26 cellular contexts compared by ENCODE assay signal in genomic region chr11:4060182-4060923, GRCh38. TPM values are rescaled to one million over a fixed set of nuclear protein-coding genes. Genes with fewer than 3 reads are reported as not detected.
A peak's percentile ranks its signal among the peaks of the same experiment; 100 is the strongest.
DNase-seq lines count a peak whose midpoint lies in the region; ATAC-seq and TF ChIP-seq lines count a peak whose summit lies in the region.
"Had no signal": no experiment of that assay in that cellular context is flagged by ENCODE, and none has a peak within 500 bp of the region (broad histone marks: within the 10 kb centered on the region; RNA-seq: fewer than 3 reads in every experiment).

No MANE protein-coding gene starts in this region.

- intact Hi-C loops in Right ventricle myocardium superior (cut with DNase I) (no loop called here), left ventricle myocardium inferior (cut with micrococcal nuclease) (loop anchor here (10.0 kb wide), 1 partner anchor 106 kb away; no protein-coding TSS in a partner anchor)
- intact Hi-C loops in naive thymus-derived CD4-positive, alpha-beta T cell (cut with micrococcal nuclease): no loop called here

- ATAC-seq in Right ventricle myocardium superior (ENCODE audit: poor library complexity): peak; percentile 42
- ATAC-seq in naive thymus-derived CD4-positive, alpha-beta T cell: no peak
- ATAC-seq in HG03354 (IDR thresholded peaks at IDR 0.05; ENCODE audit: poor library complexity, severe bottlenecking, unreplicated experiment): no peak
- ATAC-seq in GM18867 (IDR thresholded peaks at IDR 0.05; ENCODE audit: unreplicated experiment): no peak
- ATAC-seq: A549; activated T-cell treated with anti-CD3 and anti-CD28 coated beads, Interleukin-2, amount 50 U/mL, for 4 hours; body of pancreas had no signal

- TF ChIP-seq CTCF in left ventricle myocardium inferior (IDR thresholded peaks at IDR 0.05; ENCODE audit: borderline replicate concordance) (no peak), endothelial cell (IDR thresholded peaks at IDR 0.05; ENCODE audit: unreplicated experiment) (no peak), Peyer's patch (IDR thresholded peaks at IDR 0.05) (no peak)

- H3K27ac Mint-ChIP-seq in endothelial cell (ENCODE audit: unreplicated experiment): peak overlapping the region; percentile 64
- H3K27ac Mint-ChIP-seq in naive thymus-derived CD4-positive, alpha-beta T cell: peak overlapping the region in 8 of 9 donors; percentile 32 to 88 (median 54)
- H3K27ac Mint-ChIP-seq: activated CD4-positive, alpha-beta T cell treated with anti-CD3 and anti-CD28 coated beads, Interleukin-2, amount 10 ng/mL, durations not matched to agents 7 days and 5 days had no signal

- no peak overlapping the region for H3K4me3 ChIP-seq in left ventricle myocardium inferior
- no peak overlapping the region for H3K4me3 ChIP-seq in naive thymus-derived CD4-positive, alpha-beta T cell (ENCODE audit: low read length)
- H3K4me3 ChIP-seq in Peyer's patch: no peak overlapping the region
- H3K4me3 ChIP-seq: A549, adrenal gland, body of pancreas, lower lobe of right lung, MG63, right atrium auricular region, suprapubic skin, vagina had no signal

- TF ChIP-seq POLR2A in Peyer's patch (IDR thresholded peaks at IDR 0.05): no peak

- peaks cover 4% of the 10 kb centered on the region for H3K27me3 Mint-ChIP-seq in endothelial cell (ENCODE audit: unreplicated experiment)
- H3K27me3 Mint-ChIP-seq in naive thymus-derived CD4-positive, alpha-beta T cell: no peaks in the 10 kb centered on the region
- H3K27me3 Mint-ChIP-seq: activated CD4-positive, alpha-beta T cell treated with anti-CD3 and anti-CD28 coated beads, Interleukin-2, amount 10 ng/mL, durations not matched to agents 7 days and 5 days had no signal

- CTCF ChIA-PET in naive thymus-derived CD4-positive, alpha-beta T cell (lab: Charles Lee): interaction anchor here (0.6 to 2.7 kb wide), 2 partner anchors 12 to 322 kb away, joined by 3 to 14 read pairs; no protein-coding TSS in a partner anchor

- peaks cover 30% of the 10 kb centered on the region for H3K4me1 Mint-ChIP-seq in endothelial cell (ENCODE audit: unreplicated experiment)
- peaks cover 17 to 48% (median 46%) of the 10 kb centered on the region in 7 donors for H3K4me1 Mint-ChIP-seq in naive thymus-derived CD4-positive, alpha-beta T cell

- no peaks in the 10 kb centered on the region for H3K27me3 ChIP-seq in left ventricle myocardium inferior (ENCODE audit: low read depth)
- no peaks in the 10 kb centered on the region for H3K27me3 ChIP-seq in naive thymus-derived CD4-positive, alpha-beta T cell (ENCODE audit: control insufficient read depth in 2 of 2, insufficient read depth in 2 of 2, low read length in 2 of 2)
- H3K27me3 ChIP-seq in Peyer's patch: no peaks in the 10 kb centered on the region
- H3K27me3 ChIP-seq: adrenal gland, body of pancreas, MG63, right atrium auricular region, suprapubic skin, vagina had no signal

- peaks cover 30% of the 10 kb centered on the region for H3K4me1 ChIP-seq in left ventricle myocardium inferior
- peaks cover 3 to 16% of the 10 kb centered on the region in 2 donors for H3K4me1 ChIP-seq in naive thymus-derived CD4-positive, alpha-beta T cell (ENCODE audit: control insufficient read depth in 2 of 2, insufficient read depth in 2 of 2, low read length in 2 of 2)
- H3K4me1 ChIP-seq in Peyer's patch: peaks cover 0 to 14% (median 0%) of the 10 kb centered on the region in 4 donors
- H3K4me1 ChIP-seq: A549, parathyroid adenoma had no signal

- peaks cover 32% of the 10 kb centered on the region for H3K36me3 ChIP-seq in left ventricle myocardium inferior
- H3K36me3 ChIP-seq in naive thymus-derived CD4-positive, alpha-beta T cell (ENCODE audit: control insufficient read depth in 2 of 3, insufficient read depth in 3 of 3, low read length in 3 of 3): peaks cover 3 to 49% (median 15%) of the 10 kb centered on the region in 3 experiments
- peaks cover 0 to 17% (median 0%) of the 10 kb centered on the region in 3 donors for H3K36me3 ChIP-seq in Peyer's patch
- H3K36me3 ChIP-seq: MG63 had no signal

- no peak overlapping the region for H3K27ac ChIP-seq in left ventricle myocardium inferior (replicated peaks)
- no peak overlapping the region for H3K27ac ChIP-seq in naive thymus-derived CD4-positive, alpha-beta T cell (ENCODE audit: low read depth, low read length)
- H3K27ac ChIP-seq in Peyer's patch: peak overlapping the region in 1 of 4 donors; percentile 25
- H3K27ac ChIP-seq: A549, adrenal gland, body of pancreas, lower lobe of right lung, parathyroid adenoma, right atrium auricular region, suprapubic skin, vagina had no signal

- H3K9me3 Mint-ChIP-seq in endothelial cell (ENCODE audit: unreplicated experiment): no peaks in the 10 kb centered on the region
- no peaks in the 10 kb centered on the region for H3K9me3 Mint-ChIP-seq in naive thymus-derived CD4-positive, alpha-beta T cell
- H3K9me3 Mint-ChIP-seq: activated CD4-positive, alpha-beta T cell treated with anti-CD3 and anti-CD28 coated beads, Interleukin-2, amount 10 ng/mL, durations not matched to agents 7 days and 5 days; activated T-cell treated with anti-CD3 and anti-CD28 coated beads, Interleukin-2, amount 50 U/mL, for 4 hours had no signal

- H3K9me3 ChIP-seq in left ventricle myocardium inferior (replicated peaks) (no peaks in the 10 kb centered on the region), Peyer's patch (no peaks in the 10 kb centered on the region)
- H3K9me3 ChIP-seq in naive thymus-derived CD4-positive, alpha-beta T cell (ENCODE audit: control insufficient read depth in 2 of 3, low read length in 3 of 3): no peaks in the 10 kb centered on the region
- H3K9me3 ChIP-seq: A549, adrenal gland, body of pancreas, lower lobe of right lung, MG63, right atrium auricular region, suprapubic skin, vagina had no signal

- POLR2A ChIA-PET in naive thymus-derived CD4-positive, alpha-beta T cell (lab: Charles Lee): interaction anchor here (0.6 to 1.0 kb wide), 5 partner anchors 17 to 227 kb away, joined by 3 to 5 read pairs (median 3); no protein-coding TSS in a partner anchor

- peaks cover 5% of the 10 kb centered on the region for H3K36me3 Mint-ChIP-seq in endothelial cell (ENCODE audit: low read depth, unreplicated experiment)
- peaks cover 11 to 54% (median 32%) of the 10 kb centered on the region in 5 donors for H3K36me3 Mint-ChIP-seq in naive thymus-derived CD4-positive, alpha-beta T cell

- DNase-seq in Right ventricle myocardium superior (no peak), left ventricle myocardium inferior (no peak), endothelial cell (ENCODE audit: low spot score) (no peak), Peyer's patch (no peak), GF-D8 (lab: John Stamatoyannopoulos, UW) (no peak)
- DNase-seq in naive thymus-derived CD4-positive, alpha-beta T cell: no peak
- DNase-seq: activated CD4-positive, alpha-beta T cell treated with anti-CD3 and anti-CD28 coated beads, Interleukin-2, amount 10 ng/mL, durations not matched to agents 7 days and 5 days; activated naive CD4-positive, alpha-beta T cell; activated T-cell treated with anti-CD3 and anti-CD28 coated beads, Interleukin-2, amount 50 U/mL, for 4 hours; adrenal gland; AML-193; body of pancreas; KBM-7; lower lobe of right lung; MG63; NCI-H2029 treated with DMSO at 0.1 percent for 48 hours; NCI-H2227 treated with DMSO at 0.1 percent for 48 hours; stimulated activated CD4-positive, alpha-beta T cell treated with anti-CD3 and anti-CD28 coated beads, Interleukin-12 subunit alpha, Interleukin-12 subunit beta, amount 100 ng/mL, for 4 hours; stimulated activated CD4-positive, alpha-beta T cell treated with anti-CD3 and anti-CD28 coated beads, Interleukin-4, amount 100 ng/mL, for 1 hour had no signal

- H3K4me3 Mint-ChIP-seq in endothelial cell (ENCODE audit: unreplicated experiment): no peak overlapping the region
- no peak overlapping the region for H3K4me3 Mint-ChIP-seq in naive thymus-derived CD4-positive, alpha-beta T cell
- H3K4me3 Mint-ChIP-seq: activated CD4-positive, alpha-beta T cell treated with anti-CD3 and anti-CD28 coated beads, Interleukin-2, amount 10 ng/mL, durations not matched to agents 7 days and 5 days; activated T-cell treated with anti-CD3 and anti-CD28 coated beads, Interleukin-2, amount 50 U/mL, for 4 hours had no signal

RNA-seq across cellular contexts. Expression of gene RRM1, which starts 34.2 kb away (rescaled TPM):
- total RNA-seq in Right ventricle myocardium superior (29.5 TPM), left ventricle myocardium inferior (28.5 TPM), endothelial cell (ENCODE audit: unreplicated experiment) (48.0 TPM), Peyer's patch (10 to 100 TPM; 13.3 to 40.5 (median 32.3) TPM)
- total RNA-seq in naive thymus-derived CD4-positive, alpha-beta T cell: 100 to 1,000 TPM in 1 of 5 experiments, 10 to 100 TPM in 4; 33.6 to 140 (median 40.3) TPM
- 10 to 100 TPM; 36.2 to 36.6 TPM for polyA plus RNA-seq in naive thymus-derived CD4-positive, alpha-beta T cell
